13 cellular contexts compared by ENCODE assay signal in genomic region chr3:70990723-70991122, GRCh38.
A peak's percentile ranks its signal among the peaks of the same experiment; 100 is the strongest.
DNase-seq lines count a peak whose midpoint lies in the region; ATAC-seq, FAIRE-seq and TF ChIP-seq lines count a peak whose summit lies in the region.
"Had no signal": no experiment of that assay in that cellular context is flagged by ENCODE, and none has a peak within 500 bp of the region (broad histone marks: within the 10 kb centered on the region; RNA-seq: fewer than 3 reads in every experiment).

No MANE protein-coding gene starts in this region.

- H2BK120ac ChIP-seq in IMR-90 (ENCODE audit: low read depth, low read length) = no peak overlapping the region

- peaks cover 87% of the 10 kb centered on the region for H3K36me3 Mint-ChIP-seq in activated naive CD8-positive, alpha-beta T cell treated with anti-CD3 and anti-CD28 coated beads, Interleukin-2, amount 50 U/mL, for 24 hours (ENCODE audit: low read depth)
- peaks cover 0 to 85% (median 36%) of the 10 kb centered on the region in 3 donors for H3K36me3 Mint-ChIP-seq in naive thymus-derived CD8-positive, alpha-beta T cell

- H3K27ac Mint-ChIP-seq in activated naive CD8-positive, alpha-beta T cell treated with anti-CD3 and anti-CD28 coated beads, Interleukin-2, amount 50 U/mL, for 24 hours = peak overlapping the region; percentile 83
- peak overlapping the region; percentile 17 to 87 (median 60) for H3K27ac Mint-ChIP-seq in naive thymus-derived CD8-positive, alpha-beta T cell

- H2BK15ac ChIP-seq in IMR-90 (ENCODE audit: low read depth, low read length) = no peak overlapping the region

- H2AK5ac ChIP-seq in IMR-90 (ENCODE audit: low read depth, low read length) = peak overlapping the region; percentile 24; the same call in 1 of the 2 replicates

- H3K9ac ChIP-seq in IMR-90 (ENCODE audit: low read depth, low read length) = no peak overlapping the region
- H3K9ac ChIP-seq: parathyroid adenoma had no signal

- peaks cover 42% of the 10 kb centered on the region for H3K36me3 ChIP-seq in IMR-90 (ENCODE audit: control insufficient read depth, insufficient read depth, low read length)

- POLR2A ChIA-PET in A549 (lab: Yijun Ruan, JAX) = no interaction called here
- POLR2A ChIA-PET in IMR-90 (lab: Charles Lee; ENCODE audit: unreplicated experiment) = no interaction called here
- POLR2A ChIA-PET in naive thymus-derived CD8-positive, alpha-beta T cell (lab: Charles Lee) = no interaction called here

- H4K8ac ChIP-seq in IMR-90 (ENCODE audit: low read depth in 2 of 2, low read length in 2 of 2) = peak overlapping the region in 1 of 2 experiments; percentile 31; a peak in 3 of 4 replicates

- TF ChIP-seq RAD21 in A549 (conservative IDR thresholded peaks at IDR 0.05 in 1 of 2, IDR thresholded peaks at IDR 0.05 in 1 of 2) (no peak), IMR-90 (IDR thresholded peaks at IDR 0.05; ENCODE audit: low read length) (no peak)

- H2BK5ac ChIP-seq in IMR-90 (ENCODE audit: low read depth, low read length, poor library complexity, severe bottlenecking) = peak overlapping the region; percentile 89

- CTCF ChIA-PET in A549 (lab: Yijun Ruan, JAX) = interaction anchor here (0.6 kb wide), 1 partner anchor 290 kb away, joined by 6 read pairs; no protein-coding TSS in a partner anchor
- CTCF ChIA-PET in IMR-90 (lab: Yijun Ruan, JAX) = interaction anchor here (0.6 kb wide), 1 partner anchor 21 kb away, joined by 4 read pairs; no protein-coding TSS in a partner anchor

- H3K9me1 ChIP-seq in IMR-90 (ENCODE audit: insufficient read depth, low read length) = peaks cover 15% of the 10 kb centered on the region; the same call in 1 of the 2 replicates

- peak overlapping the region; percentile 20; the same call in 1 of the 2 replicates for H3K18ac ChIP-seq in IMR-90 (ENCODE audit: low read depth, low read length)

- 84% methylated on average over 5 of the region's 5 CpGs for WGBS in A549 (ENCODE audit: missing lambda C conversion rate)
- WGBS in IMR-90 (ENCODE audit: extremely low coverage in 2 of 2, insufficient read length in 1 of 2), 2 experiments = no CpG with 5 or more reads among the region's 5 CpGs

- H4K91ac ChIP-seq in IMR-90 (ENCODE audit: insufficient read depth, low read depth, low read length) = no peak overlapping the region

- dilution Hi-C loops in IMR-90 (cut with HindIII; ENCODE audit: low sequenced_read_pairs, unreplicated experiment) = no loop called here

- H2AK9ac ChIP-seq in IMR-90 (replicated peaks; ENCODE audit: low read depth, low read length, poor library complexity) = no peak overlapping the region

- peaks cover 58 to 85% of the 10 kb centered on the region in 2 experiments for H3K79me1 ChIP-seq in IMR-90 (ENCODE audit: low read depth in 1 of 2, low read length in 2 of 2)

- H2AFZ ChIP-seq in IMR-90 (replicated peaks; ENCODE audit: low read length, poor library complexity) = no peak overlapping the region
- H2AFZ ChIP-seq: parathyroid adenoma had no signal

- H3K56ac ChIP-seq in IMR-90 (ENCODE audit: extremely low read depth, insufficient read depth, low read length) = no peak overlapping the region

- H3K4ac ChIP-seq in IMR-90 (ENCODE audit: low read depth, low read length) = peak overlapping the region; percentile 34; the same call in 1 of the 2 replicates

- H3K9me3 ChIP-seq in A549 = no peaks in the 10 kb centered on the region
- H3K9me3 ChIP-seq in IMR-90 (ENCODE audit: control insufficient read depth, insufficient read depth, low read length) = no peaks in the 10 kb centered on the region
- H3K9me3 ChIP-seq: left lung, upper lobe of left lung had no signal

- in situ Hi-C loops in IMR-90 (cut with MboI; ENCODE audit: low sequenced_read_pairs) = loop anchor here (10.0 kb wide), 1 partner anchor 594 kb away; the partner anchor contains the start of gene FOXP1

- H3K27ac ChIP-seq in A549 (peak overlapping the region in 1 of 2 experiments; percentile 46; a peak in 2 of 6 replicates), IMR-90 (ENCODE audit: insufficient read depth, low read length) (no peak overlapping the region)
- H3K27ac ChIP-seq: parathyroid adenoma had no signal

- BruUV-seq in IMR-90 (replicated peaks; lab: Mats Ljungman, UMichigan) = no TSS peak

- peak overlapping the region; percentile 0; the same call in 1 of the 2 replicates for H4K5ac ChIP-seq in IMR-90 (ENCODE audit: low read depth, low read length)

- no peak for DNase-seq in A549 (ENCODE audit: low read depth in 1 of 2, low spot score in 1 of 2)
- DNase-seq in IMR-90 = peak; percentile 17
- DNase-seq in activated naive CD8-positive, alpha-beta T cell treated with anti-CD3 and anti-CD28 coated beads, Interleukin-2, amount 50 U/mL, for 24 hours = no peak
- DNase-seq in naive thymus-derived CD8-positive, alpha-beta T cell = no peak
- DNase-seq in D341Med (ENCODE audit: low spot score) = no peak
- DNase-seq in SW 1271 (lab: John Stamatoyannopoulos, UW) = no peak
- DNase-seq: glutamatergic neuron, left lung, NCI-H1694, upper lobe of left lung had no signal

- TF ChIP-seq CTCF in A549 (IDR thresholded peaks at IDR 0.05) = no peak
- TF ChIP-seq CTCF in IMR-90 (conservative IDR thresholded peaks at IDR 0.05; ENCODE audit: low read depth, low read length) = no peak

- H3K27me3 Mint-ChIP-seq in activated naive CD8-positive, alpha-beta T cell treated with anti-CD3 and anti-CD28 coated beads, Interleukin-2, amount 50 U/mL, for 24 hours = no peaks in the 10 kb centered on the region
- H3K27me3 Mint-ChIP-seq in naive thymus-derived CD8-positive, alpha-beta T cell = no peaks in the 10 kb centered on the region

- intact Hi-C loops in IMR-90 (cut with micrococcal nuclease) = no loop called here

- H4K20me1 ChIP-seq in IMR-90 (ENCODE audit: insufficient read depth, low read length) = no peaks in the 10 kb centered on the region

- H2BK20ac ChIP-seq in IMR-90 (ENCODE audit: low read depth, low read length) = no peak overlapping the region

- H3K4me1 Mint-ChIP-seq in activated naive CD8-positive, alpha-beta T cell treated with anti-CD3 and anti-CD28 coated beads, Interleukin-2, amount 50 U/mL, for 24 hours = peaks cover 59% of the 10 kb centered on the region
- H3K4me1 Mint-ChIP-seq in naive thymus-derived CD8-positive, alpha-beta T cell = peaks cover 42 to 84% (median 65%) of the 10 kb centered on the region in 4 donors

- H3K9me3 Mint-ChIP-seq in activated naive CD8-positive, alpha-beta T cell treated with anti-CD3 and anti-CD28 coated beads, Interleukin-2, amount 50 U/mL, for 24 hours = no peaks in the 10 kb centered on the region
- no peaks in the 10 kb centered on the region for H3K9me3 Mint-ChIP-seq in naive thymus-derived CD8-positive, alpha-beta T cell

- no peak for TF ChIP-seq POLR2A in A549 (IDR thresholded peaks at IDR 0.05; ENCODE audit: low read length)
- TF ChIP-seq POLR2A in IMR-90 (IDR thresholded peaks at IDR 0.05; ENCODE audit: low read depth, low read length) = no peak

- no peaks in the 10 kb centered on the region for H3K27me3 ChIP-seq in IMR-90 (ENCODE audit: control insufficient read depth, insufficient read depth, low read length)
- H3K27me3 ChIP-seq: left lung, upper lobe of left lung had no signal

- ATAC-seq in A549 (no peak), IMR-90 (ENCODE audit: low read depth) (no peak), GM19328 (IDR thresholded peaks at IDR 0.05; ENCODE audit: unreplicated experiment) (no peak), HG03520 (IDR thresholded peaks at IDR 0.05; ENCODE audit: unreplicated experiment) (no peak)
- no peak for ATAC-seq in activated naive CD8-positive, alpha-beta T cell treated with anti-CD3 and anti-CD28 coated beads, Interleukin-2, amount 50 U/mL, for 24 hours
- peak; percentile 31 to 36 for ATAC-seq in naive thymus-derived CD8-positive, alpha-beta T cell
- ATAC-seq: left lung had no signal

- H3K4me2 ChIP-seq in A549 (no peak overlapping the region), IMR-90 (ENCODE audit: low read depth, low read length) (no peak overlapping the region)

- no peak overlapping the region for H3K4me3 ChIP-seq in A549
- H3K4me3 ChIP-seq in IMR-90 (ENCODE audit: insufficient read depth, low read depth, low read length) = no peak overlapping the region
- H3K4me3 ChIP-seq: left lung, upper lobe of left lung had no signal

- no peak overlapping the region for H3K23ac ChIP-seq in IMR-90 (ENCODE audit: low read depth, low read length)

- TF ChIP-seq EP300 in A549 (IDR thresholded peaks at IDR 0.05) = no peak

- peak overlapping the region; percentile 10 for H3K4me3 Mint-ChIP-seq in activated naive CD8-positive, alpha-beta T cell treated with anti-CD3 and anti-CD28 coated beads, Interleukin-2, amount 50 U/mL, for 24 hours
- H3K4me3 Mint-ChIP-seq in naive thymus-derived CD8-positive, alpha-beta T cell = peak overlapping the region in 5 of 10 donors; percentile 38 to 73 (median 69)

- FAIRE-seq in A549 (lab: Jason Lieb, UNC) = no peak

- H3K4me1 ChIP-seq in A549 = peaks cover 8% of the 10 kb centered on the region; the same call in 2 of the 3 replicates
- peaks cover 20% of the 10 kb centered on the region for H3K4me1 ChIP-seq in IMR-90 (ENCODE audit: control insufficient read depth, insufficient read depth, low read length)
- H3K4me1 ChIP-seq: parathyroid adenoma had no signal

- H3K14ac ChIP-seq in IMR-90 (replicated peaks; ENCODE audit: low read depth, low read length) = no peak overlapping the region

TF ChIP-seq in A549, 52 proteins besides CTCF, POLR2A, EP300 and RAD21 (continues in another document):
- no peak for TF ChIP-seq TP53 (CRISPR knock-in tag; IDR thresholded peaks at IDR 0.05)
- TF ChIP-seq ELK1 (IDR thresholded peaks at IDR 0.05; ENCODE audit: low read depth, low read length) = no peak
- TF ChIP-seq CBX8 (IDR thresholded peaks at IDR 0.05) = no peak

TF ChIP-seq in IMR-90, 13 proteins besides CTCF, POLR2A, EP300 and RAD21:
- TF ChIP-seq RCOR1 (IDR thresholded peaks at IDR 0.05; ENCODE audit: insufficient replicate concordance, low read length) = no peak
- TF ChIP-seq CEBPB (IDR thresholded peaks at IDR 0.05; ENCODE audit: low read depth, low read length) = peak; percentile 10; the same call in 1 of the 2 replicates
- TF ChIP-seq CHD1 (IDR thresholded peaks at IDR 0.05; ENCODE audit: low read depth, low read length) = no peak
- no peak for TF ChIP-seq MAFK (IDR thresholded peaks at IDR 0.05; ENCODE audit: low read depth, low read length)
- peak; percentile 88 for TF ChIP-seq NFE2L2 (IDR thresholded peaks at IDR 0.05; ENCODE audit: low read depth, low read length)

Comparison
In these comparisons a context has a peak if more than half of its experiments do, and no peak if none do; other contexts are left out.
1. ATAC-seq: peak in naive thymus-derived CD8-positive, alpha-beta T cell (2 of 2); none in A549 (0 of 2), IMR-90 (single experiment), activated naive CD8-positive, alpha-beta T cell treated with anti-CD3 and anti-CD28 coated beads, Interleukin-2, amount 50 U/mL, for 24 hours (single experiment), GM19328 (single experiment) and HG03520 (single experiment).